Comparison of ENCODE assay signal across 3 cellular contexts in genomic region chr17:75250009-75250471, GRCh38.
TF ChIP-seq lines count a peak whose summit lies in the region.

No MANE protein-coding gene starts in this region.

TF ChIP-seq in SK-N-SH treated with all-trans-retinoic acid at 6 μM for 48 hours, 23 proteins besides CTCF, POLR2A, EP300 and RAD21:
- no peak for TF ChIP-seq ISL1 (CRISPR knock-in tag; IDR thresholded peaks at IDR 0.05)
- no peak for TF ChIP-seq ESRRG (CRISPR knock-in tag; IDR thresholded peaks at IDR 0.05)
- TF ChIP-seq TOX (CRISPR knock-in tag; IDR thresholded peaks at IDR 0.05; ENCODE audit: borderline replicate concordance), result no peak
- TF ChIP-seq POU6F1 (CRISPR knock-in tag; IDR thresholded peaks at IDR 0.05; ENCODE audit: borderline replicate concordance, low read depth), result no peak
- TF ChIP-seq CSRNP3 (CRISPR knock-in tag; IDR thresholded peaks at IDR 0.05), result no peak

TF ChIP-seq in SK-N-SH, 30 proteins besides CTCF, POLR2A, EP300 and RAD21:
- no peak for TF ChIP-seq FOSL2 (IDR thresholded peaks at IDR 0.05; ENCODE audit: borderline replicate concordance, low read depth)
- no peak for TF ChIP-seq YY1 (IDR thresholded peaks at IDR 0.05; ENCODE audit: low read depth)
- TF ChIP-seq FOXM1 (IDR thresholded peaks at IDR 0.05; ENCODE audit: low read depth), result no peak
- TF ChIP-seq RXRA (IDR thresholded peaks at IDR 0.05; ENCODE audit: borderline replicate concordance, low read depth), result no peak
- no peak for TF ChIP-seq FOXJ3 (CRISPR knock-in tag; IDR thresholded peaks at IDR 0.05)
- no peak for TF ChIP-seq JUND (IDR thresholded peaks at IDR 0.05)
TF ChIP-seq in SK-N-SH: peak in this region for 0.

TF ChIP-seq in HepG2, 621 proteins besides CTCF, POLR2A, EP300 and RAD21:
- TF ChIP-seq HOXA7 (CRISPR knock-in tag; IDR thresholded peaks at IDR 0.05), result no peak
- no peak for TF ChIP-seq ZNF335 (CRISPR knock-in tag; IDR thresholded peaks at IDR 0.05)
- TF ChIP-seq ZNF879 (CRISPR knock-in tag; IDR thresholded peaks at IDR 0.05), result no peak
- no peak for TF ChIP-seq ZNF792 (CRISPR knock-in tag; IDR thresholded peaks at IDR 0.05)
- TF ChIP-seq DDIT3 (CRISPR knock-in tag; IDR thresholded peaks at IDR 0.05), result no peak
- no peak for TF ChIP-seq HIVEP1 (CRISPR knock-in tag; IDR thresholded peaks at IDR 0.05)
- TF ChIP-seq HHEX (CRISPR knock-in tag; IDR thresholded peaks at IDR 0.05), result no peak
- no peak for TF ChIP-seq ARID4A (CRISPR knock-in tag; IDR thresholded peaks at IDR 0.05; ENCODE audit: borderline replicate concordance)
- TF ChIP-seq ZNF749 (CRISPR knock-in tag; IDR thresholded peaks at IDR 0.05; ENCODE audit: borderline replicate concordance), result no peak
- TF ChIP-seq ARNT2 (CRISPR knock-in tag; IDR thresholded peaks at IDR 0.05; ENCODE audit: low read depth), result no peak
- no peak for TF ChIP-seq RBM39 (IDR thresholded peaks at IDR 0.05; ENCODE audit: low read depth, low read length, poor library complexity, severe bottlenecking)
